Comparison of ENCODE assay signal across 8 cellular contexts in genomic region chr13:23467048-23467931, GRCh38. TPM values are rescaled to one million over a fixed set of nuclear protein-coding genes. Genes with fewer than 3 reads are reported as not detected.
DNase-seq lines count a peak whose midpoint lies in the region; ATAC-seq and TF ChIP-seq lines count a peak whose summit lies in the region.

No MANE protein-coding gene starts in this region.

- H3K4me1 Mint-ChIP-seq in HFFc6 (ENCODE audit: low read depth) = peaks cover 86% of the 10 kb centered on the region
- H3K4me1 Mint-ChIP-seq in chondrocyte (ENCODE audit: low read depth) = peaks cover 43% of the 10 kb centered on the region
- H3K4me1 Mint-ChIP-seq in natural killer cell treated with Interleukin-12 subunit alpha and Interleukin-12 subunit beta and Interleukin-15 and Interleukin-18, amount 100 ng/mL, for 72 hours (ENCODE audit: low read depth in 2 of 2) = peaks cover 7 to 25% of the 10 kb centered on the region in 2 donors

- H3K4me3 Mint-ChIP-seq in HFFc6 (peak overlapping the region; percentile 82), chondrocyte (ENCODE audit: unreplicated experiment) (peak overlapping the region; percentile 17)
- H3K4me3 Mint-ChIP-seq in natural killer cell treated with Interleukin-12 subunit alpha and Interleukin-12 subunit beta and Interleukin-15 and Interleukin-18, amount 100 ng/mL, for 72 hours = peak overlapping the region; percentile 66

- no peak for TF ChIP-seq CTCF in AG04449 (IDR thresholded peaks at IDR 0.05; ENCODE audit: insufficient read depth, low read length, missing control alignments)
- TF ChIP-seq CTCF in HFFc6 (IDR thresholded peaks at IDR 0.05) = no peak
- peak; percentile 55 for TF ChIP-seq CTCF in chondrocyte (IDR thresholded peaks at IDR 0.05)

- CTCF ChIA-PET in AG04449 (lab: Yijun Ruan, JAX) = interaction anchor here (0.7 to 5.1 kb wide), 52 partner anchors 8 to 761 kb away, joined by 3 to 65 read pairs (median 4); partner anchors contain the start of genes C1QTNF9B, MIPEP and TNFRSF19

- H3K36me3 Mint-ChIP-seq in HFFc6 (ENCODE audit: low read depth) (peaks cover 13% of the 10 kb centered on the region), chondrocyte (ENCODE audit: low read depth) (no peaks in the 10 kb centered on the region)
- H3K36me3 Mint-ChIP-seq in natural killer cell treated with Interleukin-12 subunit alpha and Interleukin-12 subunit beta and Interleukin-15 and Interleukin-18, amount 100 ng/mL, for 72 hours = no peaks in the 10 kb centered on the region

- ATAC-seq in natural killer cell treated with Interleukin-12 subunit alpha and Interleukin-12 subunit beta and Interleukin-15 and Interleukin-18, amount 100 ng/mL, for 72 hours = no peak
- no peak for ATAC-seq in GM21717 (IDR thresholded peaks at IDR 0.05; ENCODE audit: unreplicated experiment)

- H3K9me3 Mint-ChIP-seq in HFFc6 = no peaks in the 10 kb centered on the region
- H3K9me3 Mint-ChIP-seq in chondrocyte (ENCODE audit: low read depth) = no peaks in the 10 kb centered on the region
- no peaks in the 10 kb centered on the region for H3K9me3 Mint-ChIP-seq in natural killer cell treated with Interleukin-12 subunit alpha and Interleukin-12 subunit beta and Interleukin-15 and Interleukin-18, amount 100 ng/mL, for 72 hours

- H3K27ac Mint-ChIP-seq in HFFc6 = peak overlapping the region; percentile 94
- H3K27ac Mint-ChIP-seq in chondrocyte (ENCODE audit: unreplicated experiment) = peak overlapping the region; percentile 53
- H3K27ac Mint-ChIP-seq in natural killer cell treated with Interleukin-12 subunit alpha and Interleukin-12 subunit beta and Interleukin-15 and Interleukin-18, amount 100 ng/mL, for 72 hours = peak overlapping the region in 1 of 2 donors; percentile 71

- H3K27me3 Mint-ChIP-seq in HFFc6 (ENCODE audit: insufficient read depth) = peaks cover 1% of the 10 kb centered on the region; the same call in 1 of the 2 replicates
- no peaks in the 10 kb centered on the region for H3K27me3 Mint-ChIP-seq in chondrocyte (ENCODE audit: low read depth)
- peaks cover 7 to 20% of the 10 kb centered on the region in 2 donors for H3K27me3 Mint-ChIP-seq in natural killer cell treated with Interleukin-12 subunit alpha and Interleukin-12 subunit beta and Interleukin-15 and Interleukin-18, amount 100 ng/mL, for 72 hours

- no peak for DNase-seq in AG04449 (ENCODE audit: low read depth, low spot score)
- peak; percentile 66 for DNase-seq in HFFc6
- no peak for DNase-seq in chondrocyte (ENCODE audit: low spot score)
- no peak for DNase-seq in natural killer cell treated with Interleukin-12 subunit alpha and Interleukin-12 subunit beta and Interleukin-15 and Interleukin-18, amount 100 ng/mL, for 72 hours (ENCODE audit: low spot score)
- DNase-seq in DMS53 treated with DMSO at 0.1 percent for 48 hours (lab: John Stamatoyannopoulos, UW; ENCODE audit: unreplicated experiment) = no peak
- DNase-seq in SKM-1 (lab: John Stamatoyannopoulos, UW; ENCODE audit: unreplicated experiment) = no peak
- no peak for DNase-seq in NCI-H1092 (lab: John Stamatoyannopoulos, UW)

- POLR2A ChIA-PET in AG04449 (lab: Yijun Ruan, JAX) = interaction anchor here (0.6 to 1.2 kb wide), 2 partner anchors 37 to 362 kb away, joined by 3 to 4 read pairs; no protein-coding TSS in a partner anchor

- H3K4me3 ChIP-seq in AG04449 (ENCODE audit: low read depth, low read length) = peak overlapping the region; percentile 29

RNA-seq across cellular contexts. Expression of gene SACS, which starts 33.8 kb away (rescaled TPM):
- total RNA-seq in HFFc6 (2021; fragmentation: NEBNext Ultra II Directional; extraction: Animal tissue kit (Norgen Biotek cat#: 25700)) = 10 to 100 TPM; 43.9 to 50.9 (median 47.1) TPM
- 67.7 to 87.9 TPM (median 85.8 TPM) in 3 replicates for total RNA-seq in chondrocyte
- 10 to 100 TPM; 28.2 to 65.5 TPM for total RNA-seq in natural killer cell treated with Interleukin-12 subunit alpha and Interleukin-12 subunit beta and Interleukin-15 and Interleukin-18, amount 100 ng/mL, for 72 hours

Comparison
In these comparisons a context has a peak if more than half of its experiments do, and no peak if none do; other contexts are left out.
1. H3K4me3 Mint-ChIP-seq: peak in every context shown above with its lines; median percentile 82 in HFFc6; 66 in natural killer cell treated with Interleukin-12 subunit alpha and Interleukin-12 subunit beta and Interleukin-15 and Interleukin-18, amount 100 ng/mL, for 72 hours; 17 in chondrocyte.